11 cellular contexts compared by ENCODE assay signal in the genomic region with DNA sequence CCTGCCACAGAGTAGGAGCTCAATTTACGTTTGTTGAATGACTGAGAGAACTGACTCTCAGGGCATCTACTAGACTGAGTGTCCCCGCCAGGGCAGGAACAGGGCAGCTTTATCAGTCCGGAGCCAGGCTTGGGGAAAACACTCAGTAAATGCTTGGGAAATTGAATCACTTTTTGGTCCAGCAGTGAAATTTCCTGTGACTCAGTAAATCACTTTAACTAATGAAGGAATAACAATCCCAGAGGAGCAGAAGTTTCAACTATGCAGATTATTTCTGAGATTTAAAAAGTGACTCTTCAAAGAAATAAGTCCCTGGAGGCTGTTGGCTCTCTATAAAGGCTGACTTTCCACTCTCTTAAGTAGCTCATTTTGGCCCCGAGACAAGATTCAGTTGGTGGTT.
A peak's percentile ranks its signal among the peaks of the same experiment; 100 is the strongest.
DNase-seq lines count a peak whose midpoint lies in the region; ATAC-seq, FAIRE-seq and TF ChIP-seq lines count a peak whose summit lies in the region.
"Had no signal": no experiment of that assay in that cellular context is flagged by ENCODE, and none has a peak within 500 bp of the region (broad histone marks: within the 10 kb centered on the region; RNA-seq: fewer than 3 reads in every experiment).

No MANE protein-coding gene starts in this region.

- H3K4me3 ChIP-seq in AG04450 (ENCODE audit: low read depth, low read length) (no peak overlapping the region), endothelial cell of umbilical vein (replicated peaks in 1 of 3; ENCODE audit: insufficient read depth in 1 of 3, low read depth in 1 of 3, low read length in 3 of 3) (peak overlapping the region in 1 of 3 experiments; percentile 37)

- H3K9me1 ChIP-seq in endothelial cell of umbilical vein (replicated peaks; ENCODE audit: control insufficient read depth, extremely low read depth, insufficient read depth, low read length): no peaks in the 10 kb centered on the region

- H3K9me3 ChIP-seq in AG04450 (ENCODE audit: control insufficient read depth, insufficient read depth, low read length): peaks cover 5% of the 10 kb centered on the region
- no peaks in the 10 kb centered on the region for H3K9me3 ChIP-seq in endothelial cell of umbilical vein (replicated peaks; ENCODE audit: control insufficient read depth, insufficient read depth, low read length)

- CTCF ChIA-PET in AG04450 (lab: Charles Lee) (interaction anchor here (0.7 to 1.3 kb wide), 4 partner anchors 81 to 1258 kb away, joined by 3 to 7 read pairs (median 4); no protein-coding TSS in a partner anchor), endothelial cell of umbilical vein (lab: Charles Lee) (interaction anchor here (0.9 to 2.7 kb wide), 17 partner anchors 11 to 523 kb away, joined by 3 to 20 read pairs (median 6); no protein-coding TSS in a partner anchor)

- TF ChIP-seq POLR2A in endothelial cell of umbilical vein (IDR thresholded peaks at IDR 0.05; ENCODE audit: low read depth, low read length): peak; percentile 51

- peak; percentile 56 for DNase-seq in AG04450 (ENCODE audit: low read depth, low spot score)
- peak; percentile 51 for DNase-seq in NCI-H226
- peak; percentile 96 for DNase-seq in endothelial cell of umbilical vein (ENCODE audit: low read depth, low spot score)
- DNase-seq in left kidney (ENCODE audit: low read depth, low spot score): peak; percentile 40
- DNase-seq in SKM-1 treated with dmso at 0.1 percent for 144 hours (lab: John Stamatoyannopoulos, UW; ENCODE audit: unreplicated experiment): no peak
- no peak for DNase-seq in DMS114 treated with DMSO at 0.1 percent for 48 hours (lab: John Stamatoyannopoulos, UW; ENCODE audit: unreplicated experiment)
- no peak for DNase-seq in HuH-7.5 (ENCODE audit: low spot score)
- DNase-seq: activated CD8-positive, alpha-beta T cell treated with anti-CD3 and anti-CD28 coated beads, Interleukin-2, amount 10 ng/mL, durations not matched to agents 7 days and 5 days; activated naive CD4-positive, alpha-beta T cell treated with anti-CD3 and anti-CD28 coated beads, Interleukin-2, amount 50 U/mL, for 16 hours; NCI-H1417 treated with DMSO at 0.1 percent for 48 hours had no signal

- H3K27ac ChIP-seq in AG04450 (ENCODE audit: low read depth, low read length) (peak overlapping the region; percentile 66), endothelial cell of umbilical vein (ENCODE audit: insufficient read depth, low read depth, low read length) (peak overlapping the region; percentile 99)

- peak overlapping the region; percentile 76 for H3K4me2 ChIP-seq in endothelial cell of umbilical vein (ENCODE audit: insufficient read depth, low read length)

- no peaks in the 10 kb centered on the region for H3K36me3 ChIP-seq in endothelial cell of umbilical vein (ENCODE audit: control insufficient read depth in 2 of 2, extremely low read depth in 1 of 2, insufficient read depth in 2 of 2, low read length in 2 of 2)

- dilution Hi-C loops in endothelial cell of umbilical vein (cut with MboI; ENCODE audit: extremely low pct_ligation_motif_present, low sequenced_read_pairs): no loop called here

- no peak overlapping the region for H2AFZ ChIP-seq in endothelial cell of umbilical vein (ENCODE audit: low read depth, low read length)

- H3K9ac ChIP-seq in endothelial cell of umbilical vein (replicated peaks; ENCODE audit: extremely low read depth, insufficient read depth, low read length): peak overlapping the region; percentile 94

- intact Hi-C loops in endothelial cell of umbilical vein (cut with micrococcal nuclease): loop anchor here (1.0 to 5.0 kb wide), 9 partner anchors 12 to 382 kb away; no protein-coding TSS in a partner anchor

- ATAC-seq in HG03460 (IDR thresholded peaks at IDR 0.05; ENCODE audit: unreplicated experiment): no peak
- ATAC-seq: activated CD8-positive, alpha-beta T cell treated with anti-CD3 and anti-CD28 coated beads, Interleukin-2, amount 10 ng/mL, durations not matched to agents 7 days and 5 days had no signal

- no peaks in the 10 kb centered on the region for H4K20me1 ChIP-seq in endothelial cell of umbilical vein (replicated peaks; ENCODE audit: control insufficient read depth, extremely low read depth, insufficient read depth, low read length)

- peak; percentile 99 for FAIRE-seq in endothelial cell of umbilical vein (lab: Jason Lieb, UNC)

- peaks cover 42% of the 10 kb centered on the region for H3K4me1 ChIP-seq in endothelial cell of umbilical vein (ENCODE audit: control insufficient read depth, extremely low read depth, insufficient read depth, low read length)

- no TSS peak for BruUV-seq in endothelial cell of umbilical vein (replicated peaks; lab: Mats Ljungman, UMichigan)

- H3K27me3 ChIP-seq in AG04450 (ENCODE audit: control insufficient read depth, insufficient read depth, low read length) (no peaks in the 10 kb centered on the region), endothelial cell of umbilical vein (ENCODE audit: control insufficient read depth in 2 of 2, insufficient read depth in 2 of 2, low read length in 2 of 2) (no peaks in the 10 kb centered on the region)

- TF ChIP-seq CTCF in AG04450 (IDR thresholded peaks at IDR 0.05; ENCODE audit: low read depth, low read length): no peak
- no peak for TF ChIP-seq CTCF in endothelial cell of umbilical vein (IDR thresholded peaks at IDR 0.05; ENCODE audit: extremely low read depth in 1 of 2, insufficient read depth in 1 of 2, low read depth in 1 of 2, low read length in 2 of 2)

- POLR2A ChIA-PET in AG04450 (lab: Yijun Ruan, JAX) (interaction anchor here (0.9 to 2.2 kb wide), 4 partner anchors 10 to 104 kb away, joined by 3 to 8 read pairs (median 4); no protein-coding TSS in a partner anchor), endothelial cell of umbilical vein (lab: Charles Lee) (interaction anchor here (2.3 kb wide), 1 partner anchor 16 kb away, joined by 10 read pairs; no protein-coding TSS in a partner anchor)

- no peaks in the 10 kb centered on the region for H3K79me2 ChIP-seq in endothelial cell of umbilical vein (ENCODE audit: control insufficient read depth, insufficient read depth, low read length)

TF ChIP-seq in endothelial cell of umbilical vein, 7 proteins besides CTCF, POLR2A, EP300 and RAD21:
- peak; percentile 87 for TF ChIP-seq JUN (IDR thresholded peaks at IDR 0.05; ENCODE audit: borderline replicate concordance, insufficient read depth, insufficient read length, low read depth)
- TF ChIP-seq FOS (IDR thresholded peaks at IDR 0.05; ENCODE audit: borderline replicate concordance, insufficient read depth, low read length): peak; percentile 90
- TF ChIP-seq MAX (IDR thresholded peaks at IDR 0.05; ENCODE audit: insufficient read depth, insufficient read length): no peak
- peak; percentile 94 for TF ChIP-seq GATA2 (IDR thresholded peaks at IDR 0.05; ENCODE audit: insufficient read depth, insufficient read length, low read depth, low read length)
- TF ChIP-seq POLR2AphosphoS5 (IDR thresholded peaks at IDR 0.05; ENCODE audit: insufficient read depth, low read depth, low read length): peak; percentile 91
- no peak for TF ChIP-seq MYC (IDR thresholded peaks at IDR 0.05; ENCODE audit: low read depth, low read length)
- no peak for TF ChIP-seq EZH2 (IDR thresholded peaks at IDR 0.05; ENCODE audit: borderline replicate concordance, low read depth, low read length, severe bottlenecking)
TF ChIP-seq in endothelial cell of umbilical vein: peak in this region for 4.

Comparison
In these comparisons a context has a peak if more than half of its experiments do, and no peak if none do; other contexts are left out.
1. DNase-seq: peak in AG04450 (single experiment), NCI-H226 (single experiment), endothelial cell of umbilical vein (single experiment) and left kidney (single experiment); none in SKM-1 treated with dmso at 0.1 percent for 144 hours (single experiment), DMS114 treated with DMSO at 0.1 percent for 48 hours (single experiment) and HuH-7.5 (single experiment).